In the genomic region with DNA sequence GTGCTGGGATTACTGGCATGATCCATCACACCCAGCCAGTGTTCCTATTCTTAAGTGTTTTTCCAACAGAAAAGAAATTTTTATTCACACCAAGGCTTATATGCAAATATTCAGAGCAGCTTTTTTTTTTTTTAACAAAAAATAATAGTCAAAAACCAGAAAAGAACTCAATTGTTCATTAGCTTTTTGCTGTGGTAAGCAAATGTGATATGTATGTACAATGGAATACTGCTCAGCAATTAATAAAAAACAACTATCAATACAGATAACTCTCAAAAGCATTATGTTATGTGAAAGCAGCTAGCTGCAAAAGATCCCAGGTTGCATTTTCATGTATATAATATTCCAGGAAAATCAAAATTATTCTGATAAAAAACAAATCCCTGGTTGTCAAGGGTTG, we compare ENCODE assay signal across 28 cellular contexts.
"Had no signal": no experiment of that assay in that cellular context is flagged by ENCODE, and none has a peak within 500 bp of the region (broad histone marks: within the 10 kb centered on the region; RNA-seq: fewer than 3 reads in every experiment).

No MANE protein-coding gene starts in this region.

- DNase-seq: colonic mucosa; cortex of kidney; dermis blood vessel endothelial cell; dorsolateral prefrontal cortex; effector CD4-positive, alpha-beta T cell; effector CD8-positive, alpha-beta T cell; effector memory CD4-positive, alpha-beta T cell; effector memory CD8-positive, alpha-beta T cell; endodermal cell; erythroblast; esophagus squamous epithelium; foreskin fibroblast; foreskin melanocyte; gastrocnemius medialis; glutamatergic neuron; head of caudate nucleus; heart left ventricle; heart right ventricle had no signal

- H3K4me1 ChIP-seq: colonic mucosa, esophagus squamous epithelium, foreskin keratinocyte, gastrocnemius medialis, heart left ventricle, heart right ventricle had no signal

- H3K27ac ChIP-seq: colonic mucosa, coronary artery, dorsolateral prefrontal cortex, epithelial cell of prostate, esophagus muscularis mucosa, esophagus squamous epithelium, foreskin keratinocyte, gastrocnemius medialis, gastroesophageal sphincter, heart left ventricle, heart right ventricle had no signal

- H3K36me3 ChIP-seq: colonic mucosa, esophagus muscularis mucosa, esophagus squamous epithelium, gastrocnemius medialis, gastroesophageal sphincter, heart left ventricle, heart right ventricle had no signal

- H3K27me3 ChIP-seq: colonic mucosa, dorsolateral prefrontal cortex, esophagus muscularis mucosa, esophagus squamous epithelium, foreskin keratinocyte, gastrocnemius medialis, gastroesophageal sphincter, heart left ventricle, heart right ventricle had no signal

- ATAC-seq: effector memory CD8-positive, alpha-beta T cell; esophagus mucosa; gastrocnemius medialis; gastroesophageal sphincter; heart left ventricle; heart right ventricle had no signal

- FAIRE-seq: colon, endometrium, endothelial cell of umbilical vein, frontal cortex had no signal

- H3K9me3 ChIP-seq: colonic mucosa, esophagus muscularis mucosa, esophagus squamous epithelium, gastrocnemius medialis, gastroesophageal sphincter, heart left ventricle, heart right ventricle had no signal

- H3K4me3 ChIP-seq: colonic mucosa, coronary artery, dorsolateral prefrontal cortex, esophagus muscularis mucosa, esophagus squamous epithelium, gastrocnemius medialis, gastroesophageal sphincter, heart left ventricle, heart right ventricle had no signal
